In genomic region chr21:45439171-45439872, GRCh38 we compare ENCODE assay signal across 8 cellular contexts. TPM values are rescaled to one million over a fixed set of nuclear protein-coding genes. Genes with fewer than 3 reads are reported as not detected.
DNase-seq lines count a peak whose midpoint lies in the region; ATAC-seq and TF ChIP-seq lines count a peak whose summit lies in the region.

No MANE protein-coding gene starts in this region.

- in situ Hi-C loops in SK-MEL-5 (cut with HindIII; ENCODE audit: low pct_unique_long_range_greater_than_20kb, low sequenced_read_pairs), result no loop called here

- H3K4me1 ChIP-seq in subcutaneous abdominal adipose tissue (ENCODE audit: control insufficient read depth in 5 of 5, insufficient read depth in 5 of 5, low read length in 5 of 5), result peaks cover 10 to 41% (median 30%) of the 10 kb centered on the region in 5 donors

- H3K9me3 ChIP-seq in subcutaneous abdominal adipose tissue (ENCODE audit: control insufficient read depth in 5 of 5, low read length in 5 of 5), result no peaks in the 10 kb centered on the region

- H3K9ac ChIP-seq in subcutaneous abdominal adipose tissue (ENCODE audit: low read length in 5 of 5), result peak overlapping the region; percentile 33 to 70 (median 59)

- H3K27me3 ChIP-seq in GM06990 (replicated peaks; ENCODE audit: control insufficient read depth, insufficient read depth, low read length), result no peaks in the 10 kb centered on the region
- no peaks in the 10 kb centered on the region for H3K27me3 ChIP-seq in subcutaneous abdominal adipose tissue (ENCODE audit: control insufficient read depth in 5 of 5, insufficient read depth in 4 of 5, low read length in 5 of 5)

- H3K36me3 ChIP-seq in GM06990 (ENCODE audit: control insufficient read depth, insufficient read depth, low read length), result no peaks in the 10 kb centered on the region
- H3K36me3 ChIP-seq in subcutaneous abdominal adipose tissue (ENCODE audit: control insufficient read depth in 5 of 5, insufficient read depth in 5 of 5, low read length in 5 of 5), result no peaks in the 10 kb centered on the region

- peak; percentile 86 for DNase-seq in GM06990 (ENCODE audit: extremely low read depth, insufficient read length)
- DNase-seq in HuH-7.5 (ENCODE audit: low spot score), result peak; percentile 93
- peak; percentile 66 for DNase-seq in SK-MEL-5 (ENCODE audit: low read depth, low spot score)
- peak; percentile 80 for DNase-seq in activated gamma-delta T cell treated with anti-CD3 and anti-CD28 coated beads, Interleukin-2, amount 50 U/mL, for 16 hours (ENCODE audit: low read depth)
- peak; percentile 85 for DNase-seq in foreskin melanocyte
- peak; percentile 53 for DNase-seq in occipital lobe (lab: John Stamatoyannopoulos, UW)

- H3K4me3 ChIP-seq in GM06990 (replicated peaks; ENCODE audit: low read depth, low read length) (no peak overlapping the region), subcutaneous abdominal adipose tissue (ENCODE audit: low read depth in 1 of 5, low read length in 5 of 5) (peak overlapping the region; percentile 45 to 71 (median 61))

- TF ChIP-seq CTCF in GM06990 (IDR thresholded peaks at IDR 0.05; ENCODE audit: insufficient read depth, low read length, poor library complexity, severe bottlenecking), result peak; percentile 94

- ATAC-seq in HG03565 (IDR thresholded peaks at IDR 0.05; ENCODE audit: unreplicated experiment), result no peak

- H3K27ac ChIP-seq in subcutaneous abdominal adipose tissue (ENCODE audit: low read depth, low read length), result peak overlapping the region; percentile 60

RNA-seq across cellular contexts. Expression of gene COL18A1, which starts 34.4 kb away (rescaled TPM):
- 12.4 and 13.2 TPM in 2 replicates for total RNA-seq in SK-MEL-5 (2014; rRNA removed; shearing (Covaris generic))
- 22.6 and 23.5 TPM in 2 replicates for polyA plus RNA-seq in SK-MEL-5 (2015; cell fraction: cytosol; rRNA removed)
- polyA plus RNA-seq in SK-MEL-5 (2015; cell fraction: nucleus; rRNA removed), result 17.8 and 18.8 TPM in 2 replicates
- 15.4 TPM for total RNA-seq in occipital lobe
